20 cellular contexts compared by ENCODE assay signal in the genomic region with DNA sequence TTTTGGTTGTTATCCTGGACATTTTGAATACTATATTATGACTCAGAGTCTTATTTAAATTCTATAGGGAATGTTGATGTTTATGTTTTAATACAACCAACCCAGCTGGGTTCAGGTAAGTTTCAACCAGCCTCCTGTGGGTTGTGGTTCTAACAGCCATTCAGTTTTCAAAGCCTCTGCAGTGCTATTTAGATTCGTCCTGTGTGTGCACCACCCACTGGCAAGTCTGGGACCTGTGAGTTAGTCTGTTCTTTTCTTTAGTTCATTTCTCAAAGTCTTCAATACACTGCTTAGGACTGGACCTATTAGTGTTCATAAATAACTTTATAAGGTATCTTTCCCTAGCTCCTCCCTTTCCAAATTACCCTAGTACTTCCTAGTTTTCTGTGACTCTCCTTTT.
DNase-seq lines count a peak whose midpoint lies in the region; ATAC-seq and TF ChIP-seq lines count a peak whose summit lies in the region.
"Had no signal": no experiment of that assay in that cellular context is flagged by ENCODE, and none has a peak within 500 bp of the region (broad histone marks: within the 10 kb centered on the region; RNA-seq: fewer than 3 reads in every experiment).

No MANE protein-coding gene starts in this region.

- H4K20me1 ChIP-seq in HCT116 (ENCODE audit: insufficient read depth) (no peaks in the 10 kb centered on the region), Loucy (ENCODE audit: insufficient read depth, low read length, poor library complexity, severe bottlenecking) (no peaks in the 10 kb centered on the region)
- H4K20me1 ChIP-seq: BLaER1 had no signal

- H3K27ac Mint-ChIP-seq in mesothelial cell of epicardium: no peak overlapping the region
- H3K27ac Mint-ChIP-seq: CD4-positive, alpha-beta memory T cell had no signal

- no peak overlapping the region for H3K27ac ChIP-seq in HCT116 (ENCODE audit: low read depth, low read length)
- no peak overlapping the region for H3K27ac ChIP-seq in WERI-Rb-1
- H3K27ac ChIP-seq in sigmoid colon: no peak overlapping the region
- no peak overlapping the region for H3K27ac ChIP-seq in prostate gland
- H3K27ac ChIP-seq: BLaER1, KMS-11 had no signal

- TF ChIP-seq RAD21 in HCT116 (IDR thresholded peaks at IDR 0.05; ENCODE audit: low read depth): peak; percentile 17

- no peaks in the 10 kb centered on the region for H3F3A ChIP-seq in Loucy (ENCODE audit: low read depth)

- no peak for DNase-seq in HCT116 (ENCODE audit: low read depth, low spot score)
- DNase-seq in WERI-Rb-1: peak; percentile 21
- peak; percentile 6 for DNase-seq in sigmoid colon
- DNase-seq in mesothelial cell of epicardium (ENCODE audit: low spot score in 2 of 2, unreplicated experiment in 2 of 2): no peak
- DNase-seq in prostate gland (ENCODE audit: low spot score): no peak
- DNase-seq: Caco-2; CD4-positive, alpha-beta memory T cell; DND-41; H7; NCI-H1436 treated with DMSO at 0.1 percent for 48 hours; NCI-H1930; NCI-H2171; NCI-H345; NCI-H524 had no signal

- TF ChIP-seq EP300 in sigmoid colon (IDR thresholded peaks at IDR 0.05): no peak

- intact Hi-C loops in HCT116 (cut with micrococcal nuclease) (no loop called here), sigmoid colon (cut with DNase I) (no loop called here), prostate gland (cut with DNase I) (no loop called here)

- peaks cover 70% of the 10 kb centered on the region for H3K27me3 Mint-ChIP-seq in mesothelial cell of epicardium (ENCODE audit: low read depth)

- WGBS in sigmoid colon, 2 donors: 22 to 33% methylated on average over 1 of the region's 1 CpG
- 42% methylated on average over 1 of the region's 1 CpG for WGBS in prostate gland

- TF ChIP-seq POLR2A in HCT116 (IDR thresholded peaks at IDR 0.05; ENCODE audit: borderline replicate concordance, extremely low read depth, insufficient read depth, insufficient read length): no peak
- TF ChIP-seq POLR2A in sigmoid colon (IDR thresholded peaks at IDR 0.05): no peak
- TF ChIP-seq POLR2A in prostate gland (IDR thresholded peaks at IDR 0.05): no peak

- H3K4me3 ChIP-seq in HCT116 (replicated peaks in 1 of 2; ENCODE audit: low read depth in 1 of 2, low read length in 2 of 2) (no peak overlapping the region), Loucy (ENCODE audit: low read length, poor library complexity, severe bottlenecking) (no peak overlapping the region), WERI-Rb-1 (ENCODE audit: low read depth, low read length) (no peak overlapping the region), sigmoid colon (no peak overlapping the region), prostate gland (no peak overlapping the region)
- H3K4me3 ChIP-seq: BLaER1, GM12878 had no signal

- H3K36me3 ChIP-seq in HCT116 (ENCODE audit: control insufficient read depth in 1 of 2, insufficient read depth in 2 of 2, low read length in 2 of 2) (no peaks in the 10 kb centered on the region), Loucy (ENCODE audit: insufficient read depth, low read length) (no peaks in the 10 kb centered on the region), WERI-Rb-1 (no peaks in the 10 kb centered on the region), sigmoid colon (no peaks in the 10 kb centered on the region), prostate gland (no peaks in the 10 kb centered on the region)
- H3K36me3 ChIP-seq: BLaER1 had no signal

- CTCF ChIA-PET in HCT116 (lab: Charles Lee): no interaction called here

- peak; percentile 67 for ATAC-seq in HCT116
- no peak for ATAC-seq in HG03378 (IDR thresholded peaks at IDR 0.05; ENCODE audit: unreplicated experiment)
- ATAC-seq: GM12878, SK-N-SH treated with all-trans-retinoic acid at 6 μM for 48 hours had no signal

- POLR2A ChIA-PET in HCT116 (lab: Charles Lee): no interaction called here

- 0 out of 4 replicates have a peak, but pooled peaks cover 0 to 4% of the 10 kb centered on the region in 2 experiments for H3K9me3 ChIP-seq in HCT116 (ENCODE audit: control insufficient read depth in 1 of 2, insufficient read depth in 1 of 2, low read depth in 1 of 2, low read length in 2 of 2)
- H3K9me3 ChIP-seq in Loucy (ENCODE audit: insufficient read depth, low read depth, low read length): no peaks in the 10 kb centered on the region
- H3K9me3 ChIP-seq in WERI-Rb-1 (ENCODE audit: severe bottlenecking): no peaks in the 10 kb centered on the region
- H3K9me3 ChIP-seq in sigmoid colon: no peaks in the 10 kb centered on the region
- no peaks in the 10 kb centered on the region for H3K9me3 ChIP-seq in prostate gland
- H3K9me3 ChIP-seq: BLaER1, Caco-2 had no signal

- H3K9me3 Mint-ChIP-seq in mesothelial cell of epicardium: peaks cover 17% of the 10 kb centered on the region

- 0 out of 6 replicates have a peak, but pooled peaks of 1 of the 3 experiments have one; percentile 16 for TF ChIP-seq CTCF in HCT116 (IDR thresholded peaks at IDR 0.05 in 2 of 3, conservative IDR thresholded peaks at IDR 0.05 in 1 of 3; ENCODE audit: borderline replicate concordance in 1 of 3, insufficient read depth in 1 of 3, low read depth in 2 of 3, low read length in 2 of 3)
- TF ChIP-seq CTCF in Loucy (conservative IDR thresholded peaks at IDR 0.05; ENCODE audit: low read length): peak; percentile 38
- TF ChIP-seq CTCF in WERI-Rb-1 (IDR thresholded peaks at IDR 0.05; ENCODE audit: low read depth, low read length): peak; percentile 35
- no peak for TF ChIP-seq CTCF in sigmoid colon (IDR thresholded peaks at IDR 0.05)
- no peak for TF ChIP-seq CTCF in mesothelial cell of epicardium (IDR thresholded peaks at IDR 0.05; ENCODE audit: unreplicated experiment)
- TF ChIP-seq CTCF in prostate gland (IDR thresholded peaks at IDR 0.05): no peak

- peaks cover 72% of the 10 kb centered on the region for H3K27me3 ChIP-seq in HCT116 (ENCODE audit: insufficient read depth, low read length)
- H3K27me3 ChIP-seq in Loucy (ENCODE audit: insufficient read depth, low read length, poor library complexity, severe bottlenecking): no peaks in the 10 kb centered on the region
- H3K27me3 ChIP-seq in WERI-Rb-1 (ENCODE audit: insufficient read depth, low read depth, severe bottlenecking): no peaks in the 10 kb centered on the region
- H3K27me3 ChIP-seq in sigmoid colon: peaks cover 0 to 2% (median 0%) of the 10 kb centered on the region in 3 donors
- H3K27me3 ChIP-seq in prostate gland (replicated peaks; ENCODE audit: insufficient read depth): no peaks in the 10 kb centered on the region
- H3K27me3 ChIP-seq: BLaER1 had no signal

- no peaks in the 10 kb centered on the region for H3K36me3 Mint-ChIP-seq in mesothelial cell of epicardium
- H3K36me3 Mint-ChIP-seq: CD4-positive, alpha-beta memory T cell had no signal

- no peaks in the 10 kb centered on the region for H3K4me1 Mint-ChIP-seq in mesothelial cell of epicardium
- H3K4me1 Mint-ChIP-seq: CD4-positive, alpha-beta memory T cell had no signal

- H2AFZ ChIP-seq in HCT116 (ENCODE audit: low read depth, low read length, poor library complexity, severe bottlenecking) (no peak overlapping the region), Loucy (ENCODE audit: low read length) (no peak overlapping the region)

- H3K4me3 Mint-ChIP-seq in mesothelial cell of epicardium: no peak overlapping the region
- H3K4me3 Mint-ChIP-seq: CD4-positive, alpha-beta memory T cell had no signal

- H3K9me2 ChIP-seq in HCT116 (ENCODE audit: insufficient read depth): no peaks in the 10 kb centered on the region
- H3K9me2 ChIP-seq in Loucy (replicated peaks; ENCODE audit: low read depth, low read length): no peaks in the 10 kb centered on the region

- H3K9ac ChIP-seq in HCT116 (ENCODE audit: low read length) (no peak overlapping the region), Loucy (ENCODE audit: low read depth, low read length, poor library complexity, severe bottlenecking) (no peak overlapping the region)
- H3K9ac ChIP-seq: BLaER1, KMS-11 had no signal

- no peaks in the 10 kb centered on the region for H3K4me1 ChIP-seq in HCT116 (ENCODE audit: control insufficient read depth in 1 of 2, insufficient read depth in 2 of 2, low read length in 2 of 2)
- no peaks in the 10 kb centered on the region for H3K4me1 ChIP-seq in Loucy (ENCODE audit: insufficient read depth, low read length, poor library complexity, severe bottlenecking)
- no peaks in the 10 kb centered on the region for H3K4me1 ChIP-seq in sigmoid colon
- H3K4me1 ChIP-seq in prostate gland (replicated peaks): no peaks in the 10 kb centered on the region
- H3K4me1 ChIP-seq: BLaER1, Caco-2 had no signal

- H3K4me2 ChIP-seq in HCT116 (ENCODE audit: low read length) (no peak overlapping the region), Loucy (ENCODE audit: low read depth, low read length, poor library complexity, severe bottlenecking) (no peak overlapping the region)
- H3K4me2 ChIP-seq: BLaER1, KMS-11 had no signal

- RAD21 ChIA-PET in HCT116 (lab: Charles Lee; ENCODE audit: low non-redundant PET in 1 of 2, low total read pairs in 2 of 2, uncharacterized antibody in 2 of 2, unreplicated experiment in 2 of 2): no interaction called here

- H3K79me2 ChIP-seq in HCT116 (ENCODE audit: insufficient read depth, low read length) (no peaks in the 10 kb centered on the region), Loucy (ENCODE audit: insufficient read depth, low read length) (no peaks in the 10 kb centered on the region)

- no TSS peak for BruUV-seq in HCT116 (replicated peaks; lab: Mats Ljungman, UMichigan)

TF ChIP-seq in HCT116, 20 proteins besides CTCF, POLR2A, EP300 and RAD21:
- TF ChIP-seq JUND (IDR thresholded peaks at IDR 0.05) (no peak), CBX3 (IDR thresholded peaks at IDR 0.05; ENCODE audit: low read depth) (no peak), ELF1 (IDR thresholded peaks at IDR 0.05; ENCODE audit: borderline replicate concordance, low read depth) (no peak), EGR1 (IDR thresholded peaks at IDR 0.05; ENCODE audit: low read depth) (no peak), SP1 (IDR thresholded peaks at IDR 0.05; ENCODE audit: low read depth) (no peak), TCF7L2 (IDR thresholded peaks at IDR 0.05; ENCODE audit: borderline replicate concordance, extremely low read depth, insufficient read depth, insufficient read length) (no peak), YY1 (IDR thresholded peaks at IDR 0.05; ENCODE audit: extremely low read depth, insufficient replicate concordance, low read depth, low read length) (no peak)

Comparison
In these comparisons a context has a peak if more than half of its experiments do, and no peak if none do; other contexts are left out.
1. DNase-seq: peak in WERI-Rb-1 (single experiment) and sigmoid colon (single experiment); none in HCT116 (single experiment), mesothelial cell of epicardium (0 of 2) and prostate gland (single experiment).
2. CTCF ChIP-seq: peak in Loucy (single experiment) and WERI-Rb-1 (single experiment); none in sigmoid colon (0 of 4), mesothelial cell of epicardium (single experiment) and prostate gland (0 of 4).